Comparison of ENCODE assay signal across 1 cellular context in the genomic region with DNA sequence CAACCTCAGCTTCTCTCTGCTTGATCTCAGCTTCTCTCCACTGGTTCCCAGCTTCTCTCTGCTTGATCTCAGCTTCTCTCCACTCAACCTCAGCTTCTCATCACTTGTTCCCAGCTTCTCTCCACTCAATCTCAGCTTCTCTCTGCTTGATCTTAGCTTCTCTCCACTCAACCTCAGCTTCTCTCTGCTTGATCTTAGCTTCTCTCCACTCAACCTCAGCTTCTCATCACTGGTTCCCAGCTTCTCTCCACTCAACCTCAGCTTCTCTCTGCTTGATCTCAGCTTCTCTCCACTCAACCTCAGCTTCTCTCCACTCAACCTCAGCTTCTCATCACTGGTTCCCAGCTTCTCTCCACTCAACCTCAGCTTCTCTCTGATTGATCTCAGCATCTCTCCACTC.
TF ChIP-seq lines count a peak whose summit lies in the region.

No MANE protein-coding gene starts in this region.

TF ChIP-seq in K562, 482 proteins besides CTCF, POLR2A, EP300 and RAD21:
- 0 out of 2 replicates have a peak, but pooled peaks have one; percentile 9 for TF ChIP-seq BCOR (IDR thresholded peaks at IDR 0.05)
